In the genomic region with DNA sequence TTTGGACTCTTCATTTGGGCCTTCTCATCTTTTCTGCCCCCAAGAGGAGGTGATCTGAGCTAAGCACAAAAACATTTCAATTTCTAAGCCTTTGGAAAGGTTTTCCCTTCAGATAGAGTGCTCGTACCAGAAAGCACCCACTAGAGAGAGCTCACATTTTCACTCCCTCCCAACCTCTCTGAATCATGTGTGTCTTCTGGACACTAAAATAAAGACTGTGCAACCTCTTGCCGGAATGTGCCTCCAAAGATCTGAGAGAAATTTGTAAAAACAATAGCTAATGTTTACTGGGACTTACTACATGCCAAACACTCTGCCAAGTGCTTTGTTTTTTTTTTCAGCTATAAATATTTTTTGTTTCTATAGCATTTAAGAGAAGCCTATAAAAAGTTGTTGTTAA, we compare ENCODE assay signal across 1 cellular context.
TF ChIP-seq lines count a peak whose summit lies in the region.

No MANE protein-coding gene starts in this region.

TF ChIP-seq in H1, 55 proteins besides CTCF, POLR2A, EP300 and RAD21:
- TF ChIP-seq, protein P1, sequence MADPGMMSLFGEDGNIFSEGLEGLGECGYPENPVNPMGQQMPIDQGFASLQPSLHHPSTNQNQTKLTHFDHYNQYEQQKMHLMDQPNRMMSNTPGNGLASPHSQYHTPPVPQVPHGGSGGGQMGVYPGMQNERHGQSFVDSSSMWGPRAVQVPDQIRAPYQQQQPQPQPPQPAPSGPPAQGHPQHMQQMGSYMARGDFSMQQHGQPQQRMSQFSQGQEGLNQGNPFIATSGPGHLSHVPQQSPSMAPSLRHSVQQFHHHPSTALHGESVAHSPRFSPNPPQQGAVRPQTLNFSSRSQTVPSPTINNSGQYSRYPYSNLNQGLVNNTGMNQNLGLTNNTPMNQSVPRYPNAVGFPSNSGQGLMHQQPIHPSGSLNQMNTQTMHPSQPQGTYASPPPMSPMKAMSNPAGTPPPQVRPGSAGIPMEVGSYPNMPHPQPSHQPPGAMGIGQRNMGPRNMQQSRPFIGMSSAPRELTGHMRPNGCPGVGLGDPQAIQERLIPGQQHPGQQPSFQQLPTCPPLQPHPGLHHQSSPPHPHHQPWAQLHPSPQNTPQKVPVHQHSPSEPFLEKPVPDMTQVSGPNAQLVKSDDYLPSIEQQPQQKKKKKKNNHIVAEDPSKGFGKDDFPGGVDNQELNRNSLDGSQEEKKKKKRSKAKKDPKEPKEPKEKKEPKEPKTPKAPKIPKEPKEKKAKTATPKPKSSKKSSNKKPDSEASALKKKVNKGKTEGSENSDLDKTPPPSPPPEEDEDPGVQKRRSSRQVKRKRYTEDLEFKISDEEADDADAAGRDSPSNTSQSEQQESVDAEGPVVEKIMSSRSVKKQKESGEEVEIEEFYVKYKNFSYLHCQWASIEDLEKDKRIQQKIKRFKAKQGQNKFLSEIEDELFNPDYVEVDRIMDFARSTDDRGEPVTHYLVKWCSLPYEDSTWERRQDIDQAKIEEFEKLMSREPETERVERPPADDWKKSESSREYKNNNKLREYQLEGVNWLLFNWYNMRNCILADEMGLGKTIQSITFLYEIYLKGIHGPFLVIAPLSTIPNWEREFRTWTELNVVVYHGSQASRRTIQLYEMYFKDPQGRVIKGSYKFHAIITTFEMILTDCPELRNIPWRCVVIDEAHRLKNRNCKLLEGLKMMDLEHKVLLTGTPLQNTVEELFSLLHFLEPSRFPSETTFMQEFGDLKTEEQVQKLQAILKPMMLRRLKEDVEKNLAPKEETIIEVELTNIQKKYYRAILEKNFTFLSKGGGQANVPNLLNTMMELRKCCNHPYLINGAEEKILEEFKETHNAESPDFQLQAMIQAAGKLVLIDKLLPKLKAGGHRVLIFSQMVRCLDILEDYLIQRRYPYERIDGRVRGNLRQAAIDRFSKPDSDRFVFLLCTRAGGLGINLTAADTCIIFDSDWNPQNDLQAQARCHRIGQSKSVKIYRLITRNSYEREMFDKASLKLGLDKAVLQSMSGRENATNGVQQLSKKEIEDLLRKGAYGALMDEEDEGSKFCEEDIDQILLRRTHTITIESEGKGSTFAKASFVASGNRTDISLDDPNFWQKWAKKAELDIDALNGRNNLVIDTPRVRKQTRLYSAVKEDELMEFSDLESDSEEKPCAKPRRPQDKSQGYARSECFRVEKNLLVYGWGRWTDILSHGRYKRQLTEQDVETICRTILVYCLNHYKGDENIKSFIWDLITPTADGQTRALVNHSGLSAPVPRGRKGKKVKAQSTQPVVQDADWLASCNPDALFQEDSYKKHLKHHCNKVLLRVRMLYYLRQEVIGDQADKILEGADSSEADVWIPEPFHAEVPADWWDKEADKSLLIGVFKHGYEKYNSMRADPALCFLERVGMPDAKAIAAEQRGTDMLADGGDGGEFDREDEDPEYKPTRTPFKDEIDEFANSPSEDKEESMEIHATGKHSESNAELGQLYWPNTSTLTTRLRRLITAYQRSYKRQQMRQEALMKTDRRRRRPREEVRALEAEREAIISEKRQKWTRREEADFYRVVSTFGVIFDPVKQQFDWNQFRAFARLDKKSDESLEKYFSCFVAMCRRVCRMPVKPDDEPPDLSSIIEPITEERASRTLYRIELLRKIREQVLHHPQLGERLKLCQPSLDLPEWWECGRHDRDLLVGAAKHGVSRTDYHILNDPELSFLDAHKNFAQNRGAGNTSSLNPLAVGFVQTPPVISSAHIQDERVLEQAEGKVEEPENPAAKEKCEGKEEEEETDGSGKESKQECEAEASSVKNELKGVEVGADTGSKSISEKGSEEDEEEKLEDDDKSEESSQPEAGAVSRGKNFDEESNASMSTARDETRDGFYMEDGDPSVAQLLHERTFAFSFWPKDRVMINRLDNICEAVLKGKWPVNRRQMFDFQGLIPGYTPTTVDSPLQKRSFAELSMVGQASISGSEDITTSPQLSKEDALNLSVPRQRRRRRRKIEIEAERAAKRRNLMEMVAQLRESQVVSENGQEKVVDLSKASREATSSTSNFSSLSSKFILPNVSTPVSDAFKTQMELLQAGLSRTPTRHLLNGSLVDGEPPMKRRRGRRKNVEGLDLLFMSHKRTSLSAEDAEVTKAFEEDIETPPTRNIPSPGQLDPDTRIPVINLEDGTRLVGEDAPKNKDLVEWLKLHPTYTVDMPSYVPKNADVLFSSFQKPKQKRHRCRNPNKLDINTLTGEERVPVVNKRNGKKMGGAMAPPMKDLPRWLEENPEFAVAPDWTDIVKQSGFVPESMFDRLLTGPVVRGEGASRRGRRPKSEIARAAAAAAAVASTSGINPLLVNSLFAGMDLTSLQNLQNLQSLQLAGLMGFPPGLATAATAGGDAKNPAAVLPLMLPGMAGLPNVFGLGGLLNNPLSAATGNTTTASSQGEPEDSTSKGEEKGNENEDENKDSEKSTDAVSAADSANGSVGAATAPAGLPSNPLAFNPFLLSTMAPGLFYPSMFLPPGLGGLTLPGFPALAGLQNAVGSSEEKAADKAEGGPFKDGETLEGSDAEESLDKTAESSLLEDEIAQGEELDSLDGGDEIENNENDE (IDR thresholded peaks at IDR 0.05; ENCODE audit: insufficient replicate concordance, low read length) = no peak
- TF ChIP-seq SIN3A (conservative IDR thresholded peaks at IDR 0.05 in 1 of 2, IDR thresholded peaks at IDR 0.05 in 1 of 2; ENCODE audit: low read depth in 1 of 2, low read length in 2 of 2) (no peak), PHF8 (conservative IDR thresholded peaks at IDR 0.05; ENCODE audit: low read depth, low read length) (no peak), KDM1A (IDR thresholded peaks at IDR 0.05; ENCODE audit: borderline replicate concordance, low read length) (no peak), ZNF274 (IDR thresholded peaks at IDR 0.05; ENCODE audit: borderline replicate concordance, extremely low read depth, low read length) (no peak), RNF2 (IDR thresholded peaks at IDR 0.05; ENCODE audit: borderline replicate concordance, low read depth, low read length, missing control alignments, poor library complexity, severe bottlenecking) (no peak)
- TF ChIP-seq, protein P2, sequence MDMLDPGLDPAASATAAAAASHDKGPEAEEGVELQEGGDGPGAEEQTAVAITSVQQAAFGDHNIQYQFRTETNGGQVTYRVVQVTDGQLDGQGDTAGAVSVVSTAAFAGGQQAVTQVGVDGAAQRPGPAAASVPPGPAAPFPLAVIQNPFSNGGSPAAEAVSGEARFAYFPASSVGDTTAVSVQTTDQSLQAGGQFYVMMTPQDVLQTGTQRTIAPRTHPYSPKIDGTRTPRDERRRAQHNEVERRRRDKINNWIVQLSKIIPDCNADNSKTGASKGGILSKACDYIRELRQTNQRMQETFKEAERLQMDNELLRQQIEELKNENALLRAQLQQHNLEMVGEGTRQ (IDR thresholded peaks at IDR 0.05; ENCODE audit: low read length) = no peak
